21 cellular contexts compared by ENCODE assay signal in genomic region chr5:72501475-72501874, GRCh38.
DNase-seq lines count a peak whose midpoint lies in the region; ATAC-seq and TF ChIP-seq lines count a peak whose summit lies in the region.
"Had no signal": no experiment of that assay in that cellular context is flagged by ENCODE, and none has a peak within 500 bp of the region (broad histone marks: within the 10 kb centered on the region; RNA-seq: fewer than 3 reads in every experiment).

No MANE protein-coding gene starts in this region.

- H3K4me3 ChIP-seq in astrocyte of the cerebellum (ENCODE audit: low read depth, low read length) (no peak overlapping the region), subcutaneous abdominal adipose tissue (ENCODE audit: low read depth in 1 of 5, low read length in 5 of 5) (no peak overlapping the region)
- H3K4me3 ChIP-seq: GM12878, MG63, transverse colon had no signal

- H3K4me1 ChIP-seq in subcutaneous abdominal adipose tissue (ENCODE audit: control insufficient read depth in 5 of 5, insufficient read depth in 5 of 5, low read length in 5 of 5): peaks cover 0 to 49% (median 40%) of the 10 kb centered on the region in 5 donors

- H3K9me3 ChIP-seq in subcutaneous abdominal adipose tissue (ENCODE audit: control insufficient read depth in 5 of 5, low read length in 5 of 5): no peaks in the 10 kb centered on the region
- H3K9me3 ChIP-seq: MG63, transverse colon had no signal

- TF ChIP-seq CTCF in astrocyte of the cerebellum (IDR thresholded peaks at IDR 0.05; ENCODE audit: low read depth, low read length, missing control alignments): no peak

- H3K36me3 ChIP-seq in subcutaneous abdominal adipose tissue (ENCODE audit: control insufficient read depth in 5 of 5, insufficient read depth in 5 of 5, low read length in 5 of 5): no peaks in the 10 kb centered on the region
- H3K36me3 ChIP-seq: MG63, transverse colon had no signal

- H3K27me3 ChIP-seq in subcutaneous abdominal adipose tissue (ENCODE audit: control insufficient read depth in 5 of 5, insufficient read depth in 4 of 5, low read length in 5 of 5): no peaks in the 10 kb centered on the region
- H3K27me3 ChIP-seq: MG63, transverse colon had no signal

- DNase-seq in NCI-H2107 treated with DMSO at 0.1 percent for 48 hours (lab: John Stamatoyannopoulos, UW; ENCODE audit: unreplicated experiment) (peak; percentile 26), NCI-H2107 (lab: John Stamatoyannopoulos, UW) (no peak), astrocyte of the cerebellum (ENCODE audit: low read depth) (peak; percentile 59), iPS-NIHi11 (ENCODE audit: low spot score) (peak; percentile 53), NCI-H2081 (lab: John Stamatoyannopoulos, UW) (no peak), ecto neural progenitor cell (ENCODE audit: low spot score) (no peak)
- DNase-seq: activated CD4-positive, CD25-positive, alpha-beta regulatory T cell treated with anti-CD3 and anti-CD28 coated beads, Interleukin-2, amount 50 U/mL, for 72 hours; CD8-positive, alpha-beta memory T cell; cortex of kidney; GF-D8; MG63; NCI-H146; NCI-H226; stimulated activated CD4-positive, alpha-beta T cell treated with anti-CD3 and anti-CD28 coated beads, Interleukin-2, amount 100 ng/mL, for 24 hours; stimulated activated naive B cell treated with anti-CD40 and anti-IgM and Interleukin-4, amounts not matched to agents 10 μg/mL and 1 μg/mL and 100 μg/mL, for 72 hours; transverse colon had no signal

- in situ Hi-C loops in astrocyte of the cerebellum (cut with HindIII; ENCODE audit: low sequenced_read_pairs): no loop called here

- H3K27ac ChIP-seq in subcutaneous abdominal adipose tissue (ENCODE audit: low read depth, low read length): peak overlapping the region; percentile 59
- H3K27ac ChIP-seq: 22Rv1, HL-60, transverse colon had no signal

- no peak for ATAC-seq in GM21737 (IDR thresholded peaks at IDR 0.05; ENCODE audit: unreplicated experiment)
- ATAC-seq: GM12878; stimulated activated naive B cell treated with anti-CD40 and anti-IgM and Interleukin-4, amounts not matched to agents 10 μg/mL and 1 μg/mL and 100 μg/mL, for 72 hours had no signal

- H3K9ac ChIP-seq in subcutaneous abdominal adipose tissue (ENCODE audit: low read length in 5 of 5): no peak overlapping the region

Comparison
In these comparisons a context has a peak if more than half of its experiments do, and no peak if none do; other contexts are left out.
1. DNase-seq: peak in NCI-H2107 treated with DMSO at 0.1 percent for 48 hours (single experiment), astrocyte of the cerebellum (single experiment) and iPS-NIHi11 (single experiment); none in NCI-H2107 (single experiment), NCI-H2081 (0 of 2) and ecto neural progenitor cell (single experiment).